ENCODE assay signal across 8 cellular contexts in the genomic region with DNA sequence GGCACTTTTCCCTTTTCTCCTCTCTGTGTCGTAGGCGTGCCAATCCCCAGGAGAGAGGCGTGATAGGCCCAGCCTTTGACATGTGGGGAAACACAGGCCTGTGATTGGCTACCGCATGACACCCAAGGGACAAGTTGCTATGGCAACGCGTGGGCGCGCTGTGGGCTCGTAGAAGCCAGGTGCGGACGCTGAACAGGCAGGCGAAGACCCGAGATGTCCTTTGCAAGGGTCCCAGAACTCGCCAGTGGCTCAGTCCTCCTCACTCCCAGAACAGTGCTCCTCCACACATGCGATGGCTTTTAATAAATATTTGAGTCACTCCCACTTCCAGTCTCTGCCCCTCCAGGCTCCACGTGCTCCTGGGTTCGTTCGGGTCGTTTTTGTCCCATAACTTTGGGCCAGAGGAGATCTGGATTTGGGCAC. TPM values are rescaled to one million over a fixed set of nuclear protein-coding genes. Genes with fewer than 3 reads are reported as not detected.
DNase-seq lines count a peak whose midpoint lies in the region; ATAC-seq and TF ChIP-seq lines count a peak whose summit lies in the region.

No MANE protein-coding gene starts in this region.

- ATAC-seq in HG02763 (IDR thresholded peaks at IDR 0.05; ENCODE audit: unreplicated experiment): peak; percentile 87
- ATAC-seq in aorta (ENCODE audit: low FRiP score): peak; percentile 89

- no peaks in the 10 kb centered on the region for H3K9me3 ChIP-seq in aorta (ENCODE audit: control insufficient read depth, low read length)

- H3K4me3 ChIP-seq in astrocyte of the cerebellum (ENCODE audit: low read depth, low read length) (peak overlapping the region; percentile 38), aorta (ENCODE audit: low read length in 2 of 2) (no peak overlapping the region)

- no peak overlapping the region for H3K27ac ChIP-seq in aorta (ENCODE audit: low read depth in 1 of 2, low read length in 2 of 2)

- in situ Hi-C loops in astrocyte of the cerebellum (cut with HindIII; ENCODE audit: low sequenced_read_pairs): no loop called here

- intact Hi-C loops in aorta (cut with DNase I): no loop called here

- peaks cover 4 to 7% of the 10 kb centered on the region in 2 donors for H3K36me3 ChIP-seq in aorta (ENCODE audit: control insufficient read depth in 1 of 2, insufficient read depth in 2 of 2, low read length in 1 of 2)

- no peak for TF ChIP-seq CTCF in GM10266 (IDR thresholded peaks at IDR 0.05; ENCODE audit: control insufficient read depth, insufficient read depth, low read depth, missing control alignments)
- TF ChIP-seq CTCF in astrocyte of the cerebellum (IDR thresholded peaks at IDR 0.05; ENCODE audit: low read depth, low read length, missing control alignments): no peak

- WGBS in aorta, 2 donors: 8 to 19% methylated on average over 19 of the region's 19 CpGs

- no peaks in the 10 kb centered on the region for H3K4me1 ChIP-seq in aorta (ENCODE audit: control insufficient read depth in 1 of 2, insufficient read depth in 2 of 2, low read length in 2 of 2)

- H3K27me3 ChIP-seq in aorta (ENCODE audit: control insufficient read depth in 1 of 2, insufficient read depth in 2 of 2, low read length in 1 of 2): no peaks in the 10 kb centered on the region

- peak; percentile 96 for DNase-seq in GM10266 (ENCODE audit: extremely low spot score)
- DNase-seq in NCI-H1694 treated with DMSO at 0.1 percent for 48 hours (lab: John Stamatoyannopoulos, UW): peak; percentile 83
- DNase-seq in T-helper 22 cell (ENCODE audit: low read depth): peak; percentile 76
- DNase-seq in astrocyte of the cerebellum (ENCODE audit: low read depth): peak; percentile 75
- DNase-seq in hepatic stellate cell (ENCODE audit: low spot score): peak; percentile 98
- peak; percentile 87 for DNase-seq in renal cortical epithelial cell (ENCODE audit: low read depth)
- DNase-seq in aorta: peak; percentile 93 to 94

RNA-seq across cellular contexts. Expression of gene SLC51B, which starts 4.2 kb away (rescaled TPM):
- 0.15 TPM in 1 of 2 replicates, not detected in the other for total RNA-seq in renal cortical epithelial cell
- total RNA-seq in aorta: not detected
- polyA plus RNA-seq in aorta: 10 to 100 TPM in 1 of 2 donors, not detected in 1; 31.4 TPM

RNA-seq across cellular contexts. Expression of gene RASL12, which starts 18.4 kb away (rescaled TPM):
- not detected in 2 replicates for total RNA-seq in renal cortical epithelial cell
- total RNA-seq in aorta: 100 to 1,000 TPM in 1 of 2 donors, 10 to 100 TPM in 1; 86.9 to 171 TPM
- polyA plus RNA-seq in aorta: 10 to 100 TPM; 51.3 to 82.1 TPM

RNA-seq across cellular contexts. Expression of gene MTFMT, which starts 20.0 kb away (rescaled TPM):
- total RNA-seq in renal cortical epithelial cell (22.6 and 33.7 TPM in 2 replicates), aorta (10 to 100 TPM; 11.3 to 15.2 TPM)
- 10 to 100 TPM in 1 of 2 donors, 1 to 10 TPM in 1; 6.1 to 11.0 TPM for polyA plus RNA-seq in aorta

RNA-seq across cellular contexts. Expression of gene KBTBD13, which starts 27.1 kb away (rescaled TPM):
- total RNA-seq in renal cortical epithelial cell: not detected in 2 replicates
- 1 to 10 TPM; 1.5 TPM for total RNA-seq in aorta
- polyA plus RNA-seq in aorta: under 1 TPM; 0.05 to 0.25 TPM

RNA-seq across cellular contexts. Expression of gene SPG21, which starts 59.7 kb away (rescaled TPM):
- 59.7 and 95.5 TPM in 2 replicates for total RNA-seq in renal cortical epithelial cell
- 10 to 100 TPM; 58.0 to 77.0 TPM for total RNA-seq in aorta
- polyA plus RNA-seq in aorta: 10 to 100 TPM; 54.6 to 72.6 TPM

Comparison
In these comparisons a context has a peak if more than half of its experiments do, and no peak if none do; other contexts are left out.
1. RNA of gene RASL12, which starts 18.4 kb away (total RNA-seq): 86.9 to 171 TPM in aorta; not detected in renal cortical epithelial cell; every median in the first group is over 10 times any median in the second.
2. Peak in every context shown above with its lines, with median percentiles within 50 percentile points of each other: DNase-seq.